1 cellular context compared by ENCODE assay signal in the genomic region with DNA sequence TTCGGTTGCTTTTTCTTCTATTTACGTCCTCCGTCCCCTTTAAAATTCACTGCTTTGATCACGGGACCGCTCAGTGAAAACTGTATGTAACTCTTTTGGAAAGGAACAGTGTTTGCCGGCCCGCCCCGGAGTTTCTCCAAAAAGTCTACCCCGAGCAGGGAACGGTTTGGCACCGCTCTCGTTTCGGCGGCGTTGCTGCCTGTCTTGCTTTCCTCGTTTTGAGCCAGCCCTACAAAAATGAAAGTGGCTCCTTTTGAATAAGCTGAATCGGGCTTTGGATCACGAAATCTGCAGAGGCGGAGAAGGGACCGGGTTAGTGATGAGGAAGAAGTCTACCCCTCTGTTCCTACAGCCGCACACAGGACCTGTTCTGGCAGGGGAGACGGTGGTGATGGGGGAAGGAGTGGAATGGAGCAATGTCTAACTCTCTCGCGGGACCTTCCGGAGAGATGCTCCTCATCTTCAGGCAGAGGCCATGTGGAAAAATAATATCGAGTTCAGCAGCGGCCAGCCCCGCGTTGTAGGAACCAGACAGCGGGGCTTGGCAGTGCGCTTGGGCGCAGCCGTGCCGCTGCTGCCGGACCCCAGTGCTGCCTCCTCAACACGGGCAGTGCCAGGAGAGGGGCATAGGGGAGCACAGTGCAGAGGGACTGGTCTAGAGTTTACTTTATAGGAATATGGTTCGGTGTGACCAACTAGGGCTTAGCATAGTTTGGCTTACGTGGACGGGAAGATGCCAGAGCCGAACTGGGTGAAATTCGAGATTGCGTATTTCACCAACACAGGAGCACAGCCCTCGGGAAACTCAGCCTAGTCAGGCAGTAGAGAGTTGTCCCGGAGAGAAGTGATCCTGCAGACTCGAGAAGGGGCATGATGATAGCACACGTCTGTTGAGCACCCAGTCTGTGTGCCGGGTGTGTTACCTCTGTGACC.
TF ChIP-seq lines count a peak whose summit lies in the region.

No MANE protein-coding gene starts in this region.

TF ChIP-seq in H1, 55 proteins besides CTCF, POLR2A, EP300 and RAD21 (continued from another document):
- TF ChIP-seq SP1 (IDR thresholded peaks at IDR 0.05; ENCODE audit: low read depth, low read length), result no peak
- peak; percentile 98 for TF ChIP-seq SUZ12 (IDR thresholded peaks at IDR 0.05; ENCODE audit: low read length)
